ENCODE assay signal across 22 cellular contexts in genomic region chr1:94980909-94981252, GRCh38. TPM values are rescaled to one million over a fixed set of nuclear protein-coding genes. Genes with fewer than 3 reads are reported as not detected.
A peak's percentile ranks its signal among the peaks of the same experiment; 100 is the strongest.
DNase-seq lines count a peak whose midpoint lies in the region; ATAC-seq and TF ChIP-seq lines count a peak whose summit lies in the region.
"Had no signal": no experiment of that assay in that cellular context is flagged by ENCODE, and none has a peak within 500 bp of the region (broad histone marks: within the 10 kb centered on the region; RNA-seq: fewer than 3 reads in every experiment).

No MANE protein-coding gene starts in this region.

- no peaks in the 10 kb centered on the region for H3K27me3 Mint-ChIP-seq in activated naive CD4-positive, alpha-beta T cell treated with anti-CD3 and anti-CD28 coated beads, Interleukin-2, amount 50 U/mL, for 24 hours

- H3K36me3 ChIP-seq in esophagus squamous epithelium, result no peaks in the 10 kb centered on the region
- no peaks in the 10 kb centered on the region for H3K36me3 ChIP-seq in parathyroid adenoma (ENCODE audit: control insufficient read depth, insufficient read depth, low read length)
- no peaks in the 10 kb centered on the region for H3K36me3 ChIP-seq in thyroid gland
- H3K36me3 ChIP-seq: MG63, SJCRH30, tibial artery had no signal

- no peak for DNase-seq in activated naive CD4-positive, alpha-beta T cell treated with Interleukin-2 at 50 U/mL for 16 hours
- DNase-seq in esophagus squamous epithelium (lab: John Stamatoyannopoulos, UW) (no peak), thyroid gland (no peak), DMS53 treated with DMSO at 0.1 percent for 48 hours (lab: John Stamatoyannopoulos, UW; ENCODE audit: unreplicated experiment) (no peak), H4 (ENCODE audit: low spot score) (no peak)
- DNase-seq: 8988T; activated CD4-positive, alpha-beta T cell treated with anti-CD3 and anti-CD28 coated beads, Interleukin-2, amount 50 U/mL, for 1 hour; activated T-cell treated with anti-CD3 and anti-CD28 coated beads for 4 hours; DMS79; dorsolateral prefrontal cortex; hypothalamus; MG63; NCI-H1694 treated with DMSO at 0.1 percent for 48 hours; retina; SJCRH30; stimulated activated CD4-positive, alpha-beta T cell treated with anti-CD3 and anti-CD28 coated beads, Interleukin-4, amount 100 ng/mL, for 1 hour; tibial artery had no signal

- no peak overlapping the region for H3K4me3 Mint-ChIP-seq in activated naive CD4-positive, alpha-beta T cell treated with anti-CD3 and anti-CD28 coated beads, Interleukin-2, amount 50 U/mL, for 24 hours
- H3K4me3 Mint-ChIP-seq: CD14-positive monocyte had no signal

- H3K27ac Mint-ChIP-seq in activated naive CD4-positive, alpha-beta T cell treated with anti-CD3 and anti-CD28 coated beads, Interleukin-2, amount 50 U/mL, for 24 hours, result peak overlapping the region; percentile 12
- H3K27ac Mint-ChIP-seq: activated naive CD4-positive, alpha-beta T cell treated with anti-CD3 and anti-CD28 coated beads, Interleukin-2, amount 50 U/mL, for 72 hours had no signal

- no peak overlapping the region for H3K4me2 ChIP-seq in parathyroid adenoma (ENCODE audit: low read length)

- H2AFZ ChIP-seq in parathyroid adenoma, result no peak overlapping the region

- H3K4me3 ChIP-seq in esophagus squamous epithelium (no peak overlapping the region), parathyroid adenoma (ENCODE audit: low read depth, low read length) (no peak overlapping the region), thyroid gland (replicated peaks in 1 of 3) (no peak overlapping the region)
- H3K4me3 ChIP-seq: dorsolateral prefrontal cortex, MG63, SJCRH30, tibial artery had no signal

- no peak for TF ChIP-seq POLR2A in esophagus squamous epithelium (IDR thresholded peaks at IDR 0.05)
- TF ChIP-seq POLR2A in thyroid gland (IDR thresholded peaks at IDR 0.05), result no peak

- 66 to 93% methylated on average over 2 of the region's 2 CpGs for WGBS in esophagus squamous epithelium, 2 donors
- 72 to 87% methylated on average over 2 of the region's 2 CpGs for WGBS in thyroid gland, 2 donors

- H3K4me1 Mint-ChIP-seq in activated naive CD4-positive, alpha-beta T cell treated with anti-CD3 and anti-CD28 coated beads, Interleukin-2, amount 50 U/mL, for 24 hours, result peaks cover 13% of the 10 kb centered on the region
- H3K4me1 Mint-ChIP-seq: CD14-positive monocyte had no signal

- H3K9me3 ChIP-seq in esophagus squamous epithelium, result no peaks in the 10 kb centered on the region
- no peaks in the 10 kb centered on the region for H3K9me3 ChIP-seq in parathyroid adenoma (ENCODE audit: control insufficient read depth, low read length)
- no peaks in the 10 kb centered on the region for H3K9me3 ChIP-seq in thyroid gland
- H3K9me3 ChIP-seq: MG63, SJCRH30, tibial artery had no signal

- H3K4me1 ChIP-seq in esophagus squamous epithelium (peaks cover 0 to 37% (median 10%) of the 10 kb centered on the region in 3 donors), parathyroid adenoma (no peaks in the 10 kb centered on the region), thyroid gland (peaks cover 0 to 7% of the 10 kb centered on the region in 2 donors)

- peak overlapping the region in 3 of 4 donors; percentile 14 to 55 (median 40) for H3K27ac ChIP-seq in esophagus squamous epithelium
- H3K27ac ChIP-seq in parathyroid adenoma, result peak overlapping the region; percentile 36
- H3K27ac ChIP-seq in thyroid gland, result peak overlapping the region in 2 of 3 donors; percentile 44 to 60
- H3K27ac ChIP-seq: SJCRH30, tibial artery had no signal

- no peaks in the 10 kb centered on the region for H3K79me2 ChIP-seq in parathyroid adenoma

- intact Hi-C loops in esophagus squamous epithelium (cut with DNase I), result no loop called here
- intact Hi-C loops in thyroid gland (cut with DNase I), result no loop called here

- H3K27me3 ChIP-seq in esophagus squamous epithelium (no peaks in the 10 kb centered on the region), parathyroid adenoma (ENCODE audit: control insufficient read depth, insufficient read depth, low read length) (no peaks in the 10 kb centered on the region), thyroid gland (no peaks in the 10 kb centered on the region)
- H3K27me3 ChIP-seq: dorsolateral prefrontal cortex, MG63, SJCRH30, tibial artery had no signal

- no peaks in the 10 kb centered on the region for H3K9me3 Mint-ChIP-seq in activated naive CD4-positive, alpha-beta T cell treated with anti-CD3 and anti-CD28 coated beads, Interleukin-2, amount 50 U/mL, for 24 hours
- H3K9me3 Mint-ChIP-seq: activated naive CD4-positive, alpha-beta T cell treated with anti-CD3 and anti-CD28 coated beads, Interleukin-2, amount 50 U/mL, for 72 hours had no signal

- no peak for ATAC-seq in GM19324 (IDR thresholded peaks at IDR 0.05; ENCODE audit: low FRiP score, unreplicated experiment)
- ATAC-seq: activated naive CD4-positive, alpha-beta T cell treated with anti-CD3 and anti-CD28 coated beads, Interleukin-2, amount 50 U/mL, for 72 hours had no signal

- H3K36me3 Mint-ChIP-seq in activated naive CD4-positive, alpha-beta T cell treated with anti-CD3 and anti-CD28 coated beads, Interleukin-2, amount 50 U/mL, for 24 hours, result no peaks in the 10 kb centered on the region
- H3K36me3 Mint-ChIP-seq: activated naive CD4-positive, alpha-beta T cell treated with anti-CD3 and anti-CD28 coated beads, Interleukin-2, amount 50 U/mL, for 72 hours had no signal

- TF ChIP-seq CTCF in esophagus squamous epithelium (IDR thresholded peaks at IDR 0.05), result no peak
- TF ChIP-seq CTCF in parathyroid adenoma (IDR thresholded peaks at IDR 0.05), result no peak
- TF ChIP-seq CTCF in thyroid gland (IDR thresholded peaks at IDR 0.05), result no peak

- no peak overlapping the region for H3K9ac ChIP-seq in parathyroid adenoma

RNA-seq across cellular contexts. Expression of gene CNN3, which starts 54.0 kb away (rescaled TPM):
- total RNA-seq in esophagus squamous epithelium (100 to 1,000 TPM; 106 to 205 (median 149) TPM), thyroid gland (100 to 1,000 TPM; 149 to 257 (median 177) TPM)
- 121 and 137 TPM in 2 replicates for total RNA-seq in H4 (2014; rRNA removed; shearing (Covaris generic))
